ENCODE assay signal across 18 cellular contexts in genomic region chr9:8552732-8553131, GRCh38.
"Had no signal": no experiment of that assay in that cellular context is flagged by ENCODE, and none has a peak within 500 bp of the region (broad histone marks: within the 10 kb centered on the region; RNA-seq: fewer than 3 reads in every experiment).

No MANE protein-coding gene starts in this region.

- H3K27me3 ChIP-seq: esophagus muscularis mucosa, transverse colon, vagina had no signal

- H3K4me3 ChIP-seq: esophagus muscularis mucosa, transverse colon, vagina had no signal

- H3K27ac Mint-ChIP-seq: dendritic cell treated with granulocyte-macrophage colony-stimulating factor and Interleukin-4, amounts not matched to agents 40 ng/mL and 50 ng/mL, for 4 days had no signal

- DNase-seq: activated CD4-positive, CD25-positive, alpha-beta regulatory T cell; activated CD8-positive, alpha-beta memory T cell treated with anti-CD3 and anti-CD28 coated beads for 24 hours; activated CD8-positive, alpha-beta memory T cell treated with anti-CD3 and anti-CD28 coated beads, Interleukin-2, amount 50 U/mL, for 48 hours; activated effector memory CD4-positive, alpha-beta T cell treated with anti-CD3 and anti-CD28 coated beads, Interleukin-2, amount 50 U/mL, for 16 hours; activated naive CD4-positive, alpha-beta T cell treated with anti-CD3 and anti-CD28 coated beads, Interleukin-2, amount 50 U/mL, for 16 hours; activated T-cell treated with anti-CD3 and anti-CD28 coated beads, Interleukin-2, amount 50 U/mL, for 48 hours; effector memory CD4-positive, alpha-beta T cell; mammary epithelial cell; stimulated activated CD4-positive, alpha-beta T cell treated with anti-CD3 and anti-CD28 coated beads, Interleukin-2, amount 100 ng/mL, for 24 hours; stimulated activated naive CD4-positive, alpha-beta T cell treated with Interleukin-2 at 50 U/mL for 16 hours; T-helper 1 cell; T-helper 9 cell; transverse colon had no signal

- H3K9me3 Mint-ChIP-seq: dendritic cell treated with granulocyte-macrophage colony-stimulating factor and Interleukin-4, amounts not matched to agents 40 ng/mL and 50 ng/mL, for 4 days had no signal

- H3K27me3 Mint-ChIP-seq: dendritic cell treated with granulocyte-macrophage colony-stimulating factor and Interleukin-4, amounts not matched to agents 40 ng/mL and 50 ng/mL, for 4 days had no signal

- H3K27ac ChIP-seq: esophagus muscularis mucosa, transverse colon, vagina had no signal

- ATAC-seq: left lobe of liver, SK-N-SH treated with all-trans-retinoic acid at 6 μM for 48 hours had no signal

- H3K4me3 Mint-ChIP-seq: dendritic cell treated with granulocyte-macrophage colony-stimulating factor and Interleukin-4, amounts not matched to agents 40 ng/mL and 50 ng/mL, for 4 days had no signal
